ENCODE assay signal across 1 cellular context in genomic region chr16:71412270-71413160, GRCh38.
A peak's percentile ranks its signal among the peaks of the same experiment; 100 is the strongest.
TF ChIP-seq lines count a peak whose summit lies in the region.

No MANE protein-coding gene starts in this region.

TF ChIP-seq in H1, 55 proteins besides CTCF, POLR2A, EP300 and RAD21 (continued from another document):
- TF ChIP-seq ATF2 (IDR thresholded peaks at IDR 0.05; ENCODE audit: low read length) (no peak), TCF12 (IDR thresholded peaks at IDR 0.05; ENCODE audit: low read depth, low read length) (0 out of 2 replicates have a peak, but pooled peaks have one; percentile 21), PHF8 (conservative IDR thresholded peaks at IDR 0.05; ENCODE audit: low read depth, low read length) (no peak; the same call in 1 of the 2 replicates), NANOG (IDR thresholded peaks at IDR 0.05; ENCODE audit: insufficient read depth, low read depth, low read length, poor library complexity, severe bottlenecking) (no peak), POLR2AphosphoS5 (IDR thresholded peaks at IDR 0.05; ENCODE audit: low read depth, low read length) (no peak), RBBP5 (IDR thresholded peaks at IDR 0.05; ENCODE audit: borderline replicate concordance, low read depth, low read length) (no peak), TAF1 (IDR thresholded peaks at IDR 0.05; ENCODE audit: low read depth, low read length) (0 out of 2 replicates have a peak, but pooled peaks have one; percentile 28), RXRA (IDR thresholded peaks at IDR 0.05; ENCODE audit: insufficient read depth, low read depth, low read length) (no peak), SP2 (IDR thresholded peaks at IDR 0.05; ENCODE audit: low read length) (no peak), TAF7 (optimal IDR thresholded peaks at IDR 0.05; ENCODE audit: borderline replicate concordance, low read depth, low read length) (peak; percentile 11), CTBP2 (IDR thresholded peaks at IDR 0.05; ENCODE audit: borderline replicate concordance, insufficient read depth, insufficient read length, low read length) (no peak), KDM4A (IDR thresholded peaks at IDR 0.05; ENCODE audit: low read depth, low read length, severe bottlenecking) (peak; percentile 74)
